Comparison of ENCODE assay signal across 11 cellular contexts in genomic region chr12:56851462-56851861, GRCh38.
"Had no signal": no experiment of that assay in that cellular context is flagged by ENCODE, and none has a peak within 500 bp of the region (broad histone marks: within the 10 kb centered on the region; RNA-seq: fewer than 3 reads in every experiment).

No MANE protein-coding gene starts in this region.

- H3K9ac ChIP-seq: GM23248 had no signal

- H3K36me3 ChIP-seq: HAP-1 had no signal

- H3K4me2 ChIP-seq: GM23338 had no signal

- H3K27ac ChIP-seq: GM23248 had no signal

- H3K4me3 ChIP-seq: GM23248, GM23338, HAP-1 had no signal

- H2AFZ ChIP-seq: GM23248, GM23338 had no signal

- FAIRE-seq: H1, H54 had no signal

- DNase-seq: GM23248, GOT3, H7, H9, HCEC 1CT, HFFc6 had no signal

- H3K4me1 ChIP-seq: HAP-1 had no signal

- ATAC-seq: GM23338, HCT116 had no signal
